ENCODE assay signal across 19 cellular contexts in genomic region chr5:76643371-76643770, GRCh38. TPM values are rescaled to one million over a fixed set of nuclear protein-coding genes. Genes with fewer than 3 reads are reported as not detected.
A peak's percentile ranks its signal among the peaks of the same experiment; 100 is the strongest.
DNase-seq lines count a peak whose midpoint lies in the region; ATAC-seq, FAIRE-seq and TF ChIP-seq lines count a peak whose summit lies in the region.
"Had no signal": no experiment of that assay in that cellular context is flagged by ENCODE, and none has a peak within 500 bp of the region (broad histone marks: within the 10 kb centered on the region; RNA-seq: fewer than 3 reads in every experiment).

No MANE protein-coding gene starts in this region.

- H3K9ac ChIP-seq in IMR-90 (ENCODE audit: low read depth, low read length) (no peak overlapping the region), astrocyte (ENCODE audit: low read length) (no peak overlapping the region), neural progenitor cell (peak overlapping the region; percentile 25), neuronal stem cell (ENCODE audit: low read depth, low read length, poor library complexity) (no peak overlapping the region)

- peak overlapping the region; percentile 78; the same call in 1 of the 2 replicates for H2AK5ac ChIP-seq in IMR-90 (ENCODE audit: low read depth, low read length)
- no peak overlapping the region for H2AK5ac ChIP-seq in neuronal stem cell (ENCODE audit: low read depth, low read length)

- H3K9me3 Mint-ChIP-seq in astrocyte (ENCODE audit: unreplicated experiment) (peaks cover 2% of the 10 kb centered on the region), immature natural killer cell (peaks cover 0 to 5% (median under 1%) of the 10 kb centered on the region in 6 donors), neural progenitor cell (peaks cover 2% of the 10 kb centered on the region)

- no peak overlapping the region for H3K56ac ChIP-seq in IMR-90 (ENCODE audit: extremely low read depth, insufficient read depth, low read length)

- FAIRE-seq in astrocyte (lab: Jason Lieb, UNC): no peak
- FAIRE-seq: A204.1, GM12892, GM18507, HepG2 had no signal

- H3K4me2 ChIP-seq in IMR-90 (ENCODE audit: low read depth, low read length) (no peak overlapping the region), astrocyte (ENCODE audit: low read length) (no peak overlapping the region), neural progenitor cell (no peak overlapping the region), neuronal stem cell (ENCODE audit: insufficient read depth, low read length, poor library complexity, severe bottlenecking) (no peak overlapping the region)

- no peak overlapping the region for H4K5ac ChIP-seq in IMR-90 (ENCODE audit: low read depth, low read length)

- peak overlapping the region; percentile 83 for H3K27ac Mint-ChIP-seq in astrocyte (ENCODE audit: unreplicated experiment)
- peak overlapping the region in 4 of 6 donors; percentile 42 to 60 (median 49) for H3K27ac Mint-ChIP-seq in immature natural killer cell
- H3K27ac Mint-ChIP-seq in neural progenitor cell: no peak overlapping the region

- H2BK15ac ChIP-seq in IMR-90 (ENCODE audit: low read depth, low read length) (peak overlapping the region; percentile 91; the same call in 1 of the 3 replicates), neuronal stem cell (ENCODE audit: low read length) (no peak overlapping the region)

- in situ Hi-C loops in IMR-90 (cut with MboI; ENCODE audit: low sequenced_read_pairs) (no loop called here), ACHN (cut with HindIII; ENCODE audit: low pct_ligation_motif_present, low pct_unique_long_range_greater_than_20kb, low sequenced_read_pairs) (no loop called here)

- no peak overlapping the region for H2BK12ac ChIP-seq in neuronal stem cell (ENCODE audit: low read length)

- no peaks in the 10 kb centered on the region for H3F3A ChIP-seq in neural progenitor cell (ENCODE audit: low read depth)

- H2BK5ac ChIP-seq in IMR-90 (ENCODE audit: low read depth, low read length, poor library complexity, severe bottlenecking) (no peak overlapping the region), neuronal stem cell (ENCODE audit: low read length) (no peak overlapping the region)

- peaks cover 29% of the 10 kb centered on the region for H3K4me1 Mint-ChIP-seq in astrocyte (ENCODE audit: low read depth, unreplicated experiment)
- H3K4me1 Mint-ChIP-seq in immature natural killer cell: peaks cover 12 to 33% of the 10 kb centered on the region in 2 donors
- H3K4me1 Mint-ChIP-seq in neural progenitor cell: peaks cover 2% of the 10 kb centered on the region

- H3K9me3 ChIP-seq in IMR-90 (ENCODE audit: control insufficient read depth, insufficient read depth, low read length): no peaks in the 10 kb centered on the region
- H3K9me3 ChIP-seq in astrocyte (ENCODE audit: insufficient read depth, low read depth, low read length): no peaks in the 10 kb centered on the region
- no peaks in the 10 kb centered on the region for H3K9me3 ChIP-seq in neural progenitor cell (ENCODE audit: low read depth)
- peaks cover 0 to 9% of the 10 kb centered on the region in 2 donors for H3K9me3 ChIP-seq in neuronal stem cell (replicated peaks in 1 of 2; ENCODE audit: control insufficient read depth in 2 of 2, insufficient read depth in 1 of 2, low read depth in 1 of 2, low read length in 2 of 2)

- no peaks in the 10 kb centered on the region for H3K36me3 ChIP-seq in IMR-90 (ENCODE audit: control insufficient read depth, insufficient read depth, low read length)
- H3K36me3 ChIP-seq in astrocyte (ENCODE audit: insufficient read depth, low read length): no peaks in the 10 kb centered on the region
- H3K36me3 ChIP-seq in neural progenitor cell: no peaks in the 10 kb centered on the region
- H3K36me3 ChIP-seq in neuronal stem cell (replicated peaks in 1 of 2; ENCODE audit: control insufficient read depth in 2 of 2, insufficient read depth in 2 of 2, low read length in 2 of 2): peaks cover 0 to 15% of the 10 kb centered on the region in 2 donors

- H2BK120ac ChIP-seq in IMR-90 (ENCODE audit: low read depth, low read length) (peak overlapping the region; percentile 86), neuronal stem cell (ENCODE audit: low read depth, low read length) (no peak overlapping the region)

- peak overlapping the region; percentile 56; the same call in 1 of the 2 replicates for H3K23ac ChIP-seq in IMR-90 (ENCODE audit: low read depth, low read length)
- no peak overlapping the region for H3K23ac ChIP-seq in neuronal stem cell (ENCODE audit: low read depth, low read length, poor library complexity)

- H3K27me3 Mint-ChIP-seq in astrocyte (ENCODE audit: low read depth, unreplicated experiment) (no peaks in the 10 kb centered on the region), immature natural killer cell (ENCODE audit: low read depth in 3 of 3) (peaks cover 2 to 14% (median 5%) of the 10 kb centered on the region in 3 donors), neural progenitor cell (ENCODE audit: insufficient read depth, low read depth) (peaks cover 2% of the 10 kb centered on the region)
- H3K27me3 Mint-ChIP-seq: CD4-positive, alpha-beta memory T cell had no signal

- no peaks in the 10 kb centered on the region for H4K20me1 ChIP-seq in IMR-90 (ENCODE audit: insufficient read depth, low read length)
- no peaks in the 10 kb centered on the region for H4K20me1 ChIP-seq in astrocyte (ENCODE audit: insufficient read depth, low read length)
- no peaks in the 10 kb centered on the region for H4K20me1 ChIP-seq in neural progenitor cell (ENCODE audit: low read depth)

- H3K14ac ChIP-seq in IMR-90 (replicated peaks; ENCODE audit: low read depth, low read length) (0 out of 2 replicates have a peak overlapping the region, but pooled peaks have one; percentile 9), neuronal stem cell (ENCODE audit: low read length) (no peak overlapping the region)

- TF ChIP-seq POLR2A in IMR-90 (IDR thresholded peaks at IDR 0.05; ENCODE audit: low read depth, low read length): no peak

- no peaks in the 10 kb centered on the region for H3K36me3 Mint-ChIP-seq in astrocyte (ENCODE audit: low read depth, unreplicated experiment)
- peaks cover 31 to 58% (median 43%) of the 10 kb centered on the region in 3 donors for H3K36me3 Mint-ChIP-seq in immature natural killer cell
- H3K36me3 Mint-ChIP-seq in neural progenitor cell: peaks cover 12% of the 10 kb centered on the region

- peak overlapping the region; percentile 61; the same call in 1 of the 2 replicates for H3K4ac ChIP-seq in IMR-90 (ENCODE audit: low read depth, low read length)
- H3K4ac ChIP-seq in neuronal stem cell (ENCODE audit: low read length): no peak overlapping the region

- H3K9me1 ChIP-seq in IMR-90 (ENCODE audit: insufficient read depth, low read length): peaks cover 7% of the 10 kb centered on the region; the same call in 1 of the 2 replicates

- H3K4me3 Mint-ChIP-seq in astrocyte (ENCODE audit: unreplicated experiment) (no peak overlapping the region), immature natural killer cell (no peak overlapping the region), neural progenitor cell (no peak overlapping the region)
- H3K4me3 Mint-ChIP-seq: CD14-positive monocyte; CD4-positive, alpha-beta memory T cell had no signal

- H2AFZ ChIP-seq in IMR-90 (replicated peaks; ENCODE audit: low read length, poor library complexity) (peak overlapping the region; percentile 40), astrocyte (ENCODE audit: low read depth, low read length) (no peak overlapping the region), neural progenitor cell (replicated peaks) (no peak overlapping the region), neuronal stem cell (ENCODE audit: low read length) (no peak overlapping the region)

- no peak overlapping the region for H2AK9ac ChIP-seq in IMR-90 (replicated peaks; ENCODE audit: low read depth, low read length, poor library complexity)

- POLR2A ChIA-PET in IMR-90 (lab: Charles Lee; ENCODE audit: unreplicated experiment): no interaction called here

- TF ChIP-seq CTCF in IMR-90 (conservative IDR thresholded peaks at IDR 0.05; ENCODE audit: low read depth, low read length): no peak
- no peak for TF ChIP-seq CTCF in astrocyte (IDR thresholded peaks at IDR 0.05; ENCODE audit: insufficient read depth, low read depth, low read length)
- TF ChIP-seq CTCF in neural progenitor cell (IDR thresholded peaks at IDR 0.05): no peak

- peaks cover 10% of the 10 kb centered on the region for H3K4me1 ChIP-seq in IMR-90 (ENCODE audit: control insufficient read depth, insufficient read depth, low read length)
- H3K4me1 ChIP-seq in astrocyte (ENCODE audit: insufficient read depth, low read length): peaks cover 9% of the 10 kb centered on the region
- no peaks in the 10 kb centered on the region for H3K4me1 ChIP-seq in neural progenitor cell
- H3K4me1 ChIP-seq in neuronal stem cell (ENCODE audit: control insufficient read depth in 2 of 2, insufficient read depth in 1 of 2, low read depth in 1 of 2, low read length in 2 of 2): no peaks in the 10 kb centered on the region

- H2BK20ac ChIP-seq in IMR-90 (ENCODE audit: low read depth, low read length): peak overlapping the region; percentile 82

- H3K27me3 ChIP-seq in IMR-90 (ENCODE audit: control insufficient read depth, insufficient read depth, low read length) (no peaks in the 10 kb centered on the region), astrocyte (ENCODE audit: insufficient read depth, low read length) (no peaks in the 10 kb centered on the region), neural progenitor cell (no peaks in the 10 kb centered on the region), neuronal stem cell (ENCODE audit: control insufficient read depth in 3 of 3, insufficient read depth in 3 of 3, low read depth in 1 of 3, low read length in 3 of 3) (no peaks in the 10 kb centered on the region)

- intact Hi-C loops in IMR-90 (cut with micrococcal nuclease): loop anchor here (5.0 kb wide), 1 partner anchor 74 kb away; the partner anchor contains the start of gene F2R

- H3K79me1 ChIP-seq in IMR-90 (ENCODE audit: low read depth in 1 of 2, low read length in 2 of 2) (no peaks in the 10 kb centered on the region), neuronal stem cell (ENCODE audit: low read depth, low read length) (peaks cover 2% of the 10 kb centered on the region)

- TF ChIP-seq RAD21 in IMR-90 (IDR thresholded peaks at IDR 0.05; ENCODE audit: low read length): no peak

- no TSS peak for BruUV-seq in IMR-90 (replicated peaks; lab: Mats Ljungman, UMichigan)

- DNase-seq in IMR-90 (no peak), astrocyte (ENCODE audit: low read depth) (no peak), immature natural killer cell (no peak), neural progenitor cell (ENCODE audit: low spot score) (no peak), neuronal stem cell (ENCODE audit: low spot score) (no peak), ACHN (no peak)
- DNase-seq: AML-193; CD4-positive, alpha-beta memory T cell; DMS153; DMS79; GDM1; GOT3; H7 had no signal

- no peaks in the 10 kb centered on the region for H3K79me2 ChIP-seq in astrocyte (ENCODE audit: insufficient read depth, low read length)
- H3K79me2 ChIP-seq in neural progenitor cell (ENCODE audit: low read depth): no peaks in the 10 kb centered on the region

- dilution Hi-C loops in IMR-90 (cut with HindIII; ENCODE audit: low sequenced_read_pairs, unreplicated experiment): no loop called here

- ATAC-seq in IMR-90 (ENCODE audit: low read depth) (no peak), GM21423 (IDR thresholded peaks at IDR 0.05; ENCODE audit: unreplicated experiment) (no peak)
- ATAC-seq: HepG2 had no signal

- H3K4me3 ChIP-seq in IMR-90 (ENCODE audit: insufficient read depth, low read depth, low read length): no peak overlapping the region
- H3K4me3 ChIP-seq in astrocyte (ENCODE audit: insufficient read depth, low read depth, low read length): no peak overlapping the region
- H3K4me3 ChIP-seq in neural progenitor cell: no peak overlapping the region
- no peak overlapping the region for H3K4me3 ChIP-seq in neuronal stem cell (ENCODE audit: low read length in 2 of 2)

- H4K8ac ChIP-seq in IMR-90 (ENCODE audit: low read depth in 2 of 2, low read length in 2 of 2) (peak overlapping the region in 1 of 2 experiments; percentile 22; a peak in 1 of 4 replicates), neuronal stem cell (ENCODE audit: low read depth, low read length) (no peak overlapping the region)

- CTCF ChIA-PET in IMR-90 (lab: Yijun Ruan, JAX): interaction anchor here (0.5 to 1.6 kb wide), 6 partner anchors 8 to 1183 kb away, joined by 3 to 4 read pairs (median 3); no protein-coding TSS in a partner anchor

- peak overlapping the region; percentile 76 for H4K91ac ChIP-seq in IMR-90 (ENCODE audit: insufficient read depth, low read depth, low read length)
- no peak overlapping the region for H4K91ac ChIP-seq in neuronal stem cell (ENCODE audit: low read depth, low read length, poor library complexity)

- H3K18ac ChIP-seq in IMR-90 (ENCODE audit: low read depth, low read length) (peak overlapping the region; percentile 57), neuronal stem cell (ENCODE audit: low read length) (no peak overlapping the region)

- H3K27ac ChIP-seq in IMR-90 (ENCODE audit: insufficient read depth, low read length) (no peak overlapping the region), astrocyte (ENCODE audit: low read depth, low read length) (no peak overlapping the region), neural progenitor cell (no peak overlapping the region), neuronal stem cell (replicated peaks; ENCODE audit: low read length) (no peak overlapping the region)

RNA-seq across cellular contexts. Expression of gene F2RL2, which starts 20.2 kb away (rescaled TPM):
- total RNA-seq in IMR-90 (2012; rRNA removed) (18.1 and 21.7 TPM in 2 replicates), astrocyte (23.4 and 26.0 TPM in 2 replicates), neural progenitor cell (ENCODE audit: low replicate concordance) (3.6 and 4.3 TPM in 2 replicates)
- polyA plus RNA-seq in IMR-90 (2012; rRNA removed) (30.9 and 32.8 TPM in 2 replicates), immature natural killer cell (1 to 10 TPM in 1 of 3 donors, under 1 TPM in 2; 0.43 to 1.5 (median 0.49) TPM)
- 15.5 and 22.9 TPM in 2 replicates for polyA plus RNA-seq in IMR-90 (2012; cell fraction: cytosol; rRNA removed)
- polyA plus RNA-seq in IMR-90 (2012; cell fraction: nucleus; rRNA removed; ENCODE audit: low replicate concordance): 5.8 and 23.9 TPM in 2 replicates
- polyA plus RNA-seq in neuronal stem cell (2013, experiment 1 of 2): 1.6 TPM
- polyA plus RNA-seq in neuronal stem cell (2013, experiment 2 of 2): 1.7 TPM
- total RNA-seq: CD4-positive, alpha-beta memory T cell; HepG2 had no signal
- polyA plus RNA-seq: HepG2 had no signal
